Comparison of ENCODE assay signal across 8 cellular contexts in genomic region chr9:83955985-83956287, GRCh38.
DNase-seq lines count a peak whose midpoint lies in the region; TF ChIP-seq lines count a peak whose summit lies in the region.

No MANE protein-coding gene starts in this region.

- TF ChIP-seq CTCF in choroid plexus epithelial cell (conservative IDR thresholded peaks at IDR 0.05; ENCODE audit: low read depth, low read length), result no peak

- DNase-seq in NCI-H748 (lab: John Stamatoyannopoulos, UW; ENCODE audit: unreplicated experiment) (peak; percentile 49), NCI-H748 treated with DMSO at 0.1 percent for 48 hours (lab: John Stamatoyannopoulos, UW) (no peak), NOMO-1 treated with DMSO at 0.1 percent for 48 hours (lab: John Stamatoyannopoulos, UW; ENCODE audit: unreplicated experiment) (peak; percentile 61), choroid plexus epithelial cell (ENCODE audit: low read depth) (no peak), NCI-H187 treated with DMSO at 0.1 percent for 48 hours (lab: John Stamatoyannopoulos, UW) (no peak), RPMI8226 (no peak), D341Med (ENCODE audit: low spot score) (no peak)

- peaks cover 0 to 3% of the 10 kb centered on the region in 2 donors for H3K36me3 ChIP-seq in muscle layer of duodenum (ENCODE audit: control insufficient read depth in 1 of 2, insufficient read depth in 2 of 2, low read length in 2 of 2)

- H3K27me3 ChIP-seq in muscle layer of duodenum (ENCODE audit: low read depth, low read length), result no peaks in the 10 kb centered on the region

- H3K4me3 ChIP-seq in choroid plexus epithelial cell (ENCODE audit: low read depth, low read length), result peak overlapping the region; percentile 78
- H3K4me3 ChIP-seq in muscle layer of duodenum (ENCODE audit: low read depth in 1 of 2, low read length in 2 of 2), result peak overlapping the region; percentile 72 to 77

- peak overlapping the region; percentile 91 for H3K27ac ChIP-seq in muscle layer of duodenum (ENCODE audit: low read length)

- no peaks in the 10 kb centered on the region for H3K9me3 ChIP-seq in muscle layer of duodenum (ENCODE audit: control insufficient read depth in 1 of 2, low read length in 2 of 2)

- peaks cover 7 to 11% of the 10 kb centered on the region in 2 donors for H3K4me1 ChIP-seq in muscle layer of duodenum (ENCODE audit: control insufficient read depth in 1 of 2, insufficient read depth in 2 of 2, low read length in 2 of 2)

Comparison
In these comparisons a context has a peak if more than half of its experiments do, and no peak if none do; other contexts are left out.
1. DNase-seq: peak in NCI-H748 (single experiment) and NOMO-1 treated with DMSO at 0.1 percent for 48 hours (single experiment); none in NCI-H748 treated with DMSO at 0.1 percent for 48 hours (single experiment), choroid plexus epithelial cell (single experiment), NCI-H187 treated with DMSO at 0.1 percent for 48 hours (single experiment), RPMI8226 (single experiment) and D341Med (single experiment).